ENCODE assay signal across 8 cellular contexts in the genomic region with DNA sequence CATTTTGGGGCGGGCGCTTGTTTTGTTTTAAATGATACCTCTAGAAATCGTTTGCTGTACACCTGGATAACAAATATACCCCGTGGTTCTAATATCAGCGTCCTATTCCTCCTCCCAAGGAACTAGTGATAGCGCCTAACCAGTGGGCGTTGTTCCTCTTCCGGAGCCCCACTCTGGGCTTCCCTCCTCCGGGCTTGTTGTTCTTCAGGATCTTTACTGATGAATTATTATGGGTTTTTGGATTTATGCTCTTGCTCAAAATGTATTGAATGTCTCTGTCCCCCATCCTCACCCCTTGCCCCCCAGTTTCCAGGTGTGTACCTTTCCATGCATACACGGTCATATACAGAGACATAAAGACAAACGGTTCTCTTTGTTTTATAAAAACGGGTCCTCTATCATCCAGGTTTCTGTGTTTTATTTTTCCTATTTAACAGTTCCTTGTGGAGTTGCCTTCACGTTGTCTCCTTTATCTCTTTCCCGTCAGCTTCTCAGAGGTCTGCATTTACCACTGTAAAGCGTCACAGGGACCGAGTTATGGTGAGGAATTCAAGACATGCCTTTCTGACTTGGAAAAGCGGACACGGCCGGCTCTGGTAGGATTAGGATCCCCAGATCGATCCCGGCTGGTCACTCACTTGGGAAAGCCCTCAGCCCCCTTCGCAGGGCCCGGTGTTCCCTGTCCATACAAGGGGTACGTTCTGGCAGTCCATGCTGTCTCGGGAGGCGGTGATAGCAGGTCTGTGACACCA. TPM values are rescaled to one million over a fixed set of nuclear protein-coding genes. Genes with fewer than 3 reads are reported as not detected.
DNase-seq lines count a peak whose midpoint lies in the region; ATAC-seq and TF ChIP-seq lines count a peak whose summit lies in the region.

No MANE protein-coding gene starts in this region.

- no peaks in the 10 kb centered on the region for H3K36me3 ChIP-seq in ES-I3 (ENCODE audit: insufficient read depth, low read length)

- peaks cover 49% of the 10 kb centered on the region for H3K4me1 ChIP-seq in ES-I3 (ENCODE audit: insufficient read depth, low read length)

- no peak for ATAC-seq in GM18909 (IDR thresholded peaks at IDR 0.05; ENCODE audit: poor library complexity, unreplicated experiment)
- ATAC-seq in GM19328 (IDR thresholded peaks at IDR 0.05; ENCODE audit: unreplicated experiment) = no peak

- H3K4me3 ChIP-seq in fibroblast of the aortic adventitia (ENCODE audit: low read depth, low read length) (peak overlapping the region; percentile 83), retinal pigment epithelial cell (ENCODE audit: low read length) (peak overlapping the region; percentile 75)

- DNase-seq in SK-N-DZ (ENCODE audit: low spot score) (peak; percentile 23), fibroblast of the aortic adventitia (ENCODE audit: low read depth) (peak; percentile 35), retinal pigment epithelial cell (ENCODE audit: low read depth) (no peak), HPDE6-E6E7 (ENCODE audit: extremely low spot score) (no peak), activated gamma-delta T cell treated with Interleukin-2 at 50 U/mL for 16 hours (no peak)

- peak overlapping the region; percentile 71 for H3K9ac ChIP-seq in ES-I3 (ENCODE audit: low read depth, low read length)

- TF ChIP-seq CTCF in fibroblast of the aortic adventitia (IDR thresholded peaks at IDR 0.05; ENCODE audit: insufficient read depth, low read length) = no peak
- TF ChIP-seq CTCF in retinal pigment epithelial cell (conservative IDR thresholded peaks at IDR 0.05; ENCODE audit: low read depth, low read length) = no peak

- H3K9me3 ChIP-seq in ES-I3 (ENCODE audit: control insufficient read depth, insufficient read depth, low read length) = no peaks in the 10 kb centered on the region

RNA-seq across cellular contexts. Expression of gene PLEKHG3, which starts 0.7 kb away (rescaled TPM):
- 10.4 and 13.9 TPM in 2 replicates for polyA plus RNA-seq in SK-N-DZ (2014; cell fraction: cytosol; rRNA removed)
- polyA plus RNA-seq in SK-N-DZ (2014; cell fraction: nucleus; rRNA removed) = 24.4 TPM in 2 replicates
- total RNA-seq in fibroblast of the aortic adventitia (ENCODE audit: low replicate concordance) = 8.2 and 9.0 TPM in 2 replicates

Comparison
In these comparisons a context has a peak if more than half of its experiments do, and no peak if none do; other contexts are left out.
1. DNase-seq: peak in SK-N-DZ (single experiment) and fibroblast of the aortic adventitia (single experiment); none in retinal pigment epithelial cell (single experiment), HPDE6-E6E7 (single experiment) and activated gamma-delta T cell treated with Interleukin-2 at 50 U/mL for 16 hours (single experiment).